ENCODE assay signal across 10 cellular contexts in genomic region chr17:14211778-14212177, GRCh38. TPM values are rescaled to one million over a fixed set of nuclear protein-coding genes. Genes with fewer than 3 reads are reported as not detected.
A peak's percentile ranks its signal among the peaks of the same experiment; 100 is the strongest.
DNase-seq lines count a peak whose midpoint lies in the region; ATAC-seq and TF ChIP-seq lines count a peak whose summit lies in the region.
"Had no signal": no experiment of that assay in that cellular context is flagged by ENCODE, and none has a peak within 500 bp of the region (broad histone marks: within the 10 kb centered on the region; RNA-seq: fewer than 3 reads in every experiment).

No MANE protein-coding gene starts in this region.

- POLR2A ChIA-PET in SK-N-SH (lab: Yijun Ruan, JAX): no interaction called here

- TF ChIP-seq CTCF in SK-N-SH (IDR thresholded peaks at IDR 0.05) (peak; percentile 18), WI38 (IDR thresholded peaks at IDR 0.05; ENCODE audit: low read depth, low read length) (0 out of 2 replicates have a peak, but pooled peaks have one; percentile 18), foreskin fibroblast (IDR thresholded peaks at IDR 0.05; ENCODE audit: low read depth, low read length) (peak; percentile 17)

- H4K20me1 ChIP-seq in SK-N-SH (ENCODE audit: insufficient read depth): no peaks in the 10 kb centered on the region

- no peaks in the 10 kb centered on the region for H3F3A ChIP-seq in SK-N-SH (replicated peaks; ENCODE audit: insufficient read depth)

- H3K9me2 ChIP-seq in SK-N-SH: no peaks in the 10 kb centered on the region

- no peak for TF ChIP-seq RAD21 in SK-N-SH (IDR thresholded peaks at IDR 0.05; ENCODE audit: low read length)

- H3K9ac ChIP-seq in SK-N-SH: no peak overlapping the region

- no peak overlapping the region for H3K4me2 ChIP-seq in SK-N-SH
- H3K4me2 ChIP-seq: A549 had no signal

- 95% methylated on average over 12 of the region's 17 CpGs for WGBS in SK-N-SH (ENCODE audit: low lambda C conversion rate)

- ATAC-seq in SK-N-SH treated with all-trans-retinoic acid at 6 μM for 48 hours (no peak), HG02763 (IDR thresholded peaks at IDR 0.05; ENCODE audit: unreplicated experiment) (no peak), GM18909 (IDR thresholded peaks at IDR 0.05; ENCODE audit: poor library complexity, unreplicated experiment) (no peak), GM21526 (IDR thresholded peaks at IDR 0.05; ENCODE audit: low FRiP score, unreplicated experiment) (no peak)
- ATAC-seq: A549 had no signal

- DNase-seq in SK-N-SH (no peak), foreskin fibroblast (peak in 1 of 2 donors; percentile 20)
- DNase-seq in stimulated activated CD4-positive, alpha-beta T cell treated with anti-CD3 and anti-CD28 coated beads, Interleukin-4, amount 100 ng/mL, for 1 hour: peak; percentile 54

- TF ChIP-seq EP300 in SK-N-SH (IDR thresholded peaks at IDR 0.05; ENCODE audit: borderline replicate concordance in 1 of 2, low read depth in 1 of 2, low read length in 1 of 2): no peak

- H3K36me3 ChIP-seq in SK-N-SH (replicated peaks in 1 of 2; ENCODE audit: control insufficient read depth in 1 of 2, insufficient read depth in 2 of 2, low read length in 1 of 2): peaks cover 0 to 16% of the 10 kb centered on the region in 2 experiments

- H3K27ac ChIP-seq in SK-N-SH (ENCODE audit: low read depth in 2 of 2, low read length in 1 of 2): no peak overlapping the region
- H3K27ac ChIP-seq: A549, SJSA1 had no signal

- H3K27me3 ChIP-seq in SK-N-SH (ENCODE audit: insufficient read depth): no peaks in the 10 kb centered on the region
- H3K27me3 ChIP-seq: SJSA1 had no signal

- CTCF ChIA-PET in SK-N-SH (lab: Yijun Ruan, JAX): no interaction called here

- H3K9me3 ChIP-seq in SK-N-SH: no peaks in the 10 kb centered on the region
- H3K9me3 ChIP-seq: SJSA1 had no signal

- H3K4me3 ChIP-seq in SK-N-SH (ENCODE audit: low read depth in 2 of 2, low read length in 1 of 2): no peak overlapping the region
- H3K4me3 ChIP-seq in WI38 (ENCODE audit: low read depth, low read length): no peak overlapping the region
- no peak overlapping the region for H3K4me3 ChIP-seq in foreskin fibroblast (ENCODE audit: low read depth in 1 of 2, low read length in 2 of 2)
- H3K4me3 ChIP-seq: A549, SJSA1 had no signal

- no peak overlapping the region for H2AFZ ChIP-seq in SK-N-SH (ENCODE audit: low read depth)

- no peaks in the 10 kb centered on the region for H3K4me1 ChIP-seq in SK-N-SH (ENCODE audit: control insufficient read depth in 1 of 2, insufficient read depth in 2 of 2, low read depth in 1 of 2, low read length in 1 of 2)
- H3K4me1 ChIP-seq: A549, SJSA1 had no signal

- no peaks in the 10 kb centered on the region for H3K79me2 ChIP-seq in SK-N-SH (ENCODE audit: insufficient read depth)

TF ChIP-seq in SK-N-SH, 30 proteins besides CTCF, POLR2A, EP300 and RAD21 (continues in another document):
- no peak for TF ChIP-seq GATA2 (CRISPR knock-in tag; IDR thresholded peaks at IDR 0.05)
- TF ChIP-seq SMC3 (IDR thresholded peaks at IDR 0.05; ENCODE audit: low read depth, low read length): no peak
- TF ChIP-seq MAX (IDR thresholded peaks at IDR 0.05; ENCODE audit: low read depth): no peak
- no peak for TF ChIP-seq CHD2 (IDR thresholded peaks at IDR 0.05; ENCODE audit: low read length, partially characterized antibody)
- TF ChIP-seq YY1 (IDR thresholded peaks at IDR 0.05; ENCODE audit: low read depth): no peak
- no peak for TF ChIP-seq USF2 (IDR thresholded peaks at IDR 0.05; ENCODE audit: borderline replicate concordance, low read depth, low read length)
- TF ChIP-seq NRF1 (IDR thresholded peaks at IDR 0.05; ENCODE audit: low read depth, low read length): no peak
- no peak for TF ChIP-seq EZH2phosphoT487 (IDR thresholded peaks at IDR 0.05; ENCODE audit: borderline replicate concordance, low read depth)
- no peak for TF ChIP-seq MXI1 (IDR thresholded peaks at IDR 0.05; ENCODE audit: low read depth, low read length)
- TF ChIP-seq, protein P1, sequence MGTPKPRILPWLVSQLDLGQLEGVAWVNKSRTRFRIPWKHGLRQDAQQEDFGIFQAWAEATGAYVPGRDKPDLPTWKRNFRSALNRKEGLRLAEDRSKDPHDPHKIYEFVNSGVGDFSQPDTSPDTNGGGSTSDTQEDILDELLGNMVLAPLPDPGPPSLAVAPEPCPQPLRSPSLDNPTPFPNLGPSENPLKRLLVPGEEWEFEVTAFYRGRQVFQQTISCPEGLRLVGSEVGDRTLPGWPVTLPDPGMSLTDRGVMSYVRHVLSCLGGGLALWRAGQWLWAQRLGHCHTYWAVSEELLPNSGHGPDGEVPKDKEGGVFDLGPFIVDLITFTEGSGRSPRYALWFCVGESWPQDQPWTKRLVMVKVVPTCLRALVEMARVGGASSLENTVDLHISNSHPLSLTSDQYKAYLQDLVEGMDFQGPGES (IDR thresholded peaks at IDR 0.05; ENCODE audit: low read depth, low read length): no peak
- TF ChIP-seq NFIC (IDR thresholded peaks at IDR 0.05; ENCODE audit: borderline replicate concordance): no peak
- TF ChIP-seq PBX3 (IDR thresholded peaks at IDR 0.05): no peak

TF ChIP-seq in SK-N-SH treated with all-trans-retinoic acid at 6 μM for 48 hours, 23 proteins besides CTCF, POLR2A, EP300 and RAD21 (continues in another document):
- TF ChIP-seq ZFP3 (CRISPR knock-in tag; IDR thresholded peaks at IDR 0.05): no peak
- no peak for TF ChIP-seq TSHZ2 (CRISPR knock-in tag; IDR thresholded peaks at IDR 0.05)
- TF ChIP-seq ZNF8 (CRISPR knock-in tag; IDR thresholded peaks at IDR 0.05): no peak
- TF ChIP-seq BACH2 (CRISPR knock-in tag; IDR thresholded peaks at IDR 0.05; ENCODE audit: borderline replicate concordance): no peak
- no peak for TF ChIP-seq ZFP30 (CRISPR knock-in tag; IDR thresholded peaks at IDR 0.05)
- no peak for TF ChIP-seq ZC3H10 (CRISPR knock-in tag; IDR thresholded peaks at IDR 0.05)
- TF ChIP-seq ISL1 (CRISPR knock-in tag; IDR thresholded peaks at IDR 0.05): no peak
- no peak for TF ChIP-seq TCF4 (CRISPR knock-in tag; IDR thresholded peaks at IDR 0.05; ENCODE audit: borderline replicate concordance)
- TF ChIP-seq ZNF565 (CRISPR knock-in tag; conservative IDR thresholded peaks at IDR 0.05; ENCODE audit: low read depth): no peak
- no peak for TF ChIP-seq SNAI2 (CRISPR knock-in tag; IDR thresholded peaks at IDR 0.05)
- no peak for TF ChIP-seq POU6F1 (CRISPR knock-in tag; IDR thresholded peaks at IDR 0.05; ENCODE audit: borderline replicate concordance, low read depth)
- no peak for TF ChIP-seq TOX (CRISPR knock-in tag; IDR thresholded peaks at IDR 0.05; ENCODE audit: borderline replicate concordance)
- TF ChIP-seq GLIS3 (CRISPR knock-in tag; IDR thresholded peaks at IDR 0.05): no peak
- no peak for TF ChIP-seq RARB (CRISPR knock-in tag; IDR thresholded peaks at IDR 0.05)
- no peak for TF ChIP-seq CSDC2 (CRISPR knock-in tag; IDR thresholded peaks at IDR 0.05)
- TF ChIP-seq ESRRG (CRISPR knock-in tag; IDR thresholded peaks at IDR 0.05): no peak
- TF ChIP-seq CSRNP3 (CRISPR knock-in tag; IDR thresholded peaks at IDR 0.05): no peak
- TF ChIP-seq OSR1 (CRISPR knock-in tag; IDR thresholded peaks at IDR 0.05): no peak

RNA-seq across cellular contexts. Expression of gene CDRT15, which starts 24.9 kb away (rescaled TPM):
- not detected in 2 replicates for polyA plus RNA-seq in SK-N-SH (2012; rRNA removed)
- not detected in 2 replicates for polyA plus RNA-seq in SK-N-SH (2012; cell fraction: cytosol; rRNA removed)
- polyA plus RNA-seq in SK-N-SH (2012; cell fraction: nucleus; rRNA removed): not detected in 2 replicates
- polyA plus RNA-seq: A549 had no signal
